Comparison of ENCODE assay signal across 8 cellular contexts in genomic region chr11:29343465-29344333, GRCh38.
DNase-seq lines count a peak whose midpoint lies in the region; ATAC-seq, FAIRE-seq and TF ChIP-seq lines count a peak whose summit lies in the region.

No MANE protein-coding gene starts in this region.

- H3K27ac ChIP-seq in right lobe of liver (no peak overlapping the region), testis (no peak overlapping the region)

- H3K4me3 ChIP-seq in right lobe of liver (no peak overlapping the region), testis (no peak overlapping the region)

- FAIRE-seq in RCC 7860 (lab: Jason Lieb, UNC): no peak

- TF ChIP-seq CTCF in GM20000 (IDR thresholded peaks at IDR 0.05; ENCODE audit: extremely low read depth, missing control alignments): peak; percentile 89
- peak; percentile 51 to 97 (median 94) for TF ChIP-seq CTCF in right lobe of liver (IDR thresholded peaks at IDR 0.05)
- peak; percentile 17 to 75 (median 56) for TF ChIP-seq CTCF in testis (IDR thresholded peaks at IDR 0.05)

- TF ChIP-seq POLR2A in right lobe of liver (IDR thresholded peaks at IDR 0.05): no peak
- no peak for TF ChIP-seq POLR2A in testis (IDR thresholded peaks at IDR 0.05)

- intact Hi-C loops in right lobe of liver (cut with DNase I): no loop called here
- intact Hi-C loops in testis (cut with DNase I; ENCODE audit: low total_unique reads): no loop called here

- no peaks in the 10 kb centered on the region for H3K9me3 ChIP-seq in right lobe of liver
- H3K9me3 ChIP-seq in testis: no peaks in the 10 kb centered on the region

- no peaks in the 10 kb centered on the region for H3K36me3 ChIP-seq in right lobe of liver
- H3K36me3 ChIP-seq in testis (ENCODE audit: low read depth, missing control alignments): no peaks in the 10 kb centered on the region

- no peaks in the 10 kb centered on the region for H3K4me1 ChIP-seq in right lobe of liver
- no peaks in the 10 kb centered on the region for H3K4me1 ChIP-seq in testis

- 10% methylated on average over 8 of the region's 8 CpGs for WGBS in right lobe of liver (ENCODE audit: insufficient coverage, low coverage, low lambda C conversion rate, missing lambda C conversion rate)
- 22 to 23% methylated on average over 8 of the region's 8 CpGs for WGBS in testis, 2 donors

- no peaks in the 10 kb centered on the region for H3K27me3 ChIP-seq in right lobe of liver
- no peaks in the 10 kb centered on the region for H3K27me3 ChIP-seq in testis

- DNase-seq in SIG-M5 treated with dmso at 0.1 percent for 504 hours (lab: John Stamatoyannopoulos, UW; ENCODE audit: unreplicated experiment) (peak; percentile 13), SIG-M5 (lab: John Stamatoyannopoulos, UW) (no peak), GM20000 (ENCODE audit: low spot score) (peak; percentile 49), RCC 7860 (ENCODE audit: low spot score) (peak; percentile 15), cerebellar cortex (ENCODE audit: low spot score) (peak; percentile 33), right lobe of liver (peak; percentile 61 to 68 (median 63)), testis (peak; percentile 84)

- peak; percentile 95 for ATAC-seq in HG03460 (IDR thresholded peaks at IDR 0.05; ENCODE audit: unreplicated experiment)
- ATAC-seq in right lobe of liver: peak; percentile 96 to 97 (median 97)
